ENCODE assay signal across 15 cellular contexts in genomic region chr2:213559053-213559452, GRCh38.
DNase-seq lines count a peak whose midpoint lies in the region; TF ChIP-seq lines count a peak whose summit lies in the region.
"Had no signal": no experiment of that assay in that cellular context is flagged by ENCODE, and none has a peak within 500 bp of the region (broad histone marks: within the 10 kb centered on the region; RNA-seq: fewer than 3 reads in every experiment).

No MANE protein-coding gene starts in this region.

- no peak for TF ChIP-seq CTCF in GM13977 (IDR thresholded peaks at IDR 0.05; ENCODE audit: extremely low read depth, insufficient read depth, missing control alignments)

- in situ Hi-C loops in GM13977 (cut with MboI; ENCODE audit: low pct_unique_long_range_greater_than_20kb, low sequenced_read_pairs, unreplicated experiment) = no loop called here

- DNase-seq in NCI-H748 (lab: John Stamatoyannopoulos, UW; ENCODE audit: unreplicated experiment) = peak; percentile 24
- no peak for DNase-seq in NCI-H748 treated with DMSO at 0.1 percent for 48 hours (lab: John Stamatoyannopoulos, UW)
- peak; percentile 48 to 54 for DNase-seq in NCI-H1930 (lab: John Stamatoyannopoulos, UW)
- DNase-seq in SK-N-DZ (ENCODE audit: low spot score) = peak; percentile 4
- DNase-seq in activated CD4-positive, alpha-beta T cell treated with anti-CD3 and anti-CD28 coated beads, Interleukin-2, amount 50 U/mL, for 48 hours = no peak
- DNase-seq in GM13977 (ENCODE audit: low spot score) = no peak
- DNase-seq: 8988T; C1 segment of cervical spinal cord; Calu3; CD4-positive, alpha-beta memory T cell; COR-L47; DMS79; EL; GDM1; H9 had no signal

Comparison
In these comparisons a context has a peak if more than half of its experiments do, and no peak if none do; other contexts are left out.
1. DNase-seq: peak in NCI-H748 (single experiment), NCI-H1930 (2 of 2) and SK-N-DZ (single experiment); none in NCI-H748 treated with DMSO at 0.1 percent for 48 hours (single experiment), activated CD4-positive, alpha-beta T cell treated with anti-CD3 and anti-CD28 coated beads, Interleukin-2, amount 50 U/mL, for 48 hours (0 of 2) and GM13977 (single experiment).